Comparison of ENCODE assay signal across 24 cellular contexts in the genomic region with DNA sequence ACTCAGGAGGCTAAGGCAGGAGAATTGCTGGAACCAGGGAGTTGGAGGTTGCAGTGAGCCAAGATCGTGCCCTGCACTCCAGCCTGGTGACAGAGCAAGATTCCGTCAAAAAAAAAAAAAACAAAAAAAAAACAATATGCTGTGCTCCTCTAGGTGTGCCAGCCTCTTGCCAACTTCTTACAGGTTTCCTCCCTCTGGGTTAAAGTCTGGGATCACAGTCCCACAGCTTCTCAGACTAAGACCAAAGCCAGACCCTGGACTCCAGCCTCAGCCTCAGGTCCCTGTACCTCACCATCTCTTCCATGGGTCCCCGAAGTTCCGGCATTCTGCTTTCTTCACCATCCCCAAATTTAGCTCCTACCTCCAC.
DNase-seq lines count a peak whose midpoint lies in the region; TF ChIP-seq lines count a peak whose summit lies in the region.
"Had no signal": no experiment of that assay in that cellular context is flagged by ENCODE, and none has a peak within 500 bp of the region (broad histone marks: within the 10 kb centered on the region; RNA-seq: fewer than 3 reads in every experiment).

No MANE protein-coding gene starts in this region.

- no peaks in the 10 kb centered on the region for H3K79me2 ChIP-seq in MM.1S (ENCODE audit: low read length)

- H3K4me1 ChIP-seq in MM.1S (ENCODE audit: low read length) (no peaks in the 10 kb centered on the region), endodermal cell (ENCODE audit: control insufficient read depth, insufficient read depth, low read length) (no peaks in the 10 kb centered on the region), vagina (peaks cover 13% of the 10 kb centered on the region), mesenchymal stem cell (ENCODE audit: control insufficient read depth, insufficient read depth, low read depth, low read length) (no peaks in the 10 kb centered on the region)
- H3K4me1 ChIP-seq: breast epithelium, gastrocnemius medialis, thyroid gland had no signal

- H2BK15ac ChIP-seq in mesenchymal stem cell (ENCODE audit: low read depth, poor library complexity, severe bottlenecking): no peak overlapping the region

- H3K9me3 Mint-ChIP-seq in activated CD4-positive, alpha-beta T cell treated with anti-CD3 and anti-CD28 coated beads, Interleukin-2, amount 10 ng/mL, durations not matched to agents 24 days and 14 days: no peaks in the 10 kb centered on the region
- peaks cover 9% of the 10 kb centered on the region for H3K9me3 Mint-ChIP-seq in endodermal cell
- H3K9me3 Mint-ChIP-seq: activated T-cell treated with anti-CD3 and anti-CD28 coated beads, Interleukin-2, amount 50 U/mL, for 4 hours; effector memory CD8-positive, alpha-beta T cell had no signal

- no peak overlapping the region for H3K9ac ChIP-seq in MM.1S (ENCODE audit: low read length)
- H3K9ac ChIP-seq in endodermal cell (ENCODE audit: extremely low read depth, low read length, poor library complexity, severe bottlenecking): no peak overlapping the region
- H3K9ac ChIP-seq in mesenchymal stem cell (ENCODE audit: low read length): no peak overlapping the region

- 89 to 100% methylated on average over 1 to 4 of the region's 4 CpGs for WGBS in endodermal cell (ENCODE audit: insufficient coverage in 1 of 2, insufficient read length in 1 of 2), 2 experiments
- 89% methylated on average over 4 of the region's 4 CpGs for WGBS in mesenchymal stem cell

- TF ChIP-seq POLR2A in vagina (IDR thresholded peaks at IDR 0.05): no peak

- H4K8ac ChIP-seq in mesenchymal stem cell (ENCODE audit: low read length): no peak overlapping the region

- H2AK5ac ChIP-seq in mesenchymal stem cell (ENCODE audit: low read length, severe bottlenecking): no peak overlapping the region

- peak; percentile 22 for DNase-seq in activated CD4-positive, alpha-beta T cell treated with anti-CD3 and anti-CD28 coated beads, Interleukin-2, amount 10 ng/mL, durations not matched to agents 24 days and 14 days
- no peak for DNase-seq in activated CD4-positive, alpha-beta T cell treated with anti-CD3 and anti-CD28 coated beads, Interleukin-2, amount 50 U/mL, for 4 hours
- DNase-seq in MM.1S (no peak), endodermal cell (no peak), vagina (ENCODE audit: extremely low spot score in 2 of 2) (peak; percentile 2 to 56), hepatic stellate cell (ENCODE audit: low spot score) (no peak), mesenchymal stem cell (no peak), NCI-H526 treated with DMSO at 0.1 percent for 48 hours (lab: John Stamatoyannopoulos, UW) (no peak)
- DNase-seq: activated naive CD4-positive, alpha-beta T cell treated with Interleukin-2 at 50 U/mL for 16 hours; activated T-cell treated with anti-CD3 and anti-CD28 coated beads, Interleukin-2, amount 50 U/mL, for 4 hours; amygdala; effector memory CD8-positive, alpha-beta T cell; esophagus squamous epithelium; gastrocnemius medialis; GDM1; hypothalamus; NK-92 treated with Interleukin-12 subunit alpha and Interleukin-12 subunit beta, amount 100 ng/mL, for 24 hours; stimulated activated naive CD4-positive, alpha-beta T cell treated with Interleukin-2 at 50 U/mL for 16 hours; T-helper 1 cell; thyroid gland had no signal

- no peaks in the 10 kb centered on the region for H3K79me1 ChIP-seq in mesenchymal stem cell (replicated peaks; ENCODE audit: low read length, poor library complexity, severe bottlenecking)

- no peaks in the 10 kb centered on the region for H3K9me3 ChIP-seq in MM.1S (replicated peaks; ENCODE audit: insufficient read depth, low read length)
- peaks cover 11% of the 10 kb centered on the region for H3K9me3 ChIP-seq in endodermal cell (ENCODE audit: control insufficient read depth, low read length)
- H3K9me3 ChIP-seq in vagina: no peaks in the 10 kb centered on the region
- H3K9me3 ChIP-seq in mesenchymal stem cell (ENCODE audit: control insufficient read depth, low read length): peaks cover 14% of the 10 kb centered on the region
- H3K9me3 ChIP-seq: gastrocnemius medialis, thyroid gland had no signal

- H3K36me3 ChIP-seq in MM.1S (replicated peaks; ENCODE audit: insufficient read depth, low read length): no peaks in the 10 kb centered on the region
- no peaks in the 10 kb centered on the region for H3K36me3 ChIP-seq in endodermal cell (ENCODE audit: control insufficient read depth, insufficient read depth, low read length)
- H3K36me3 ChIP-seq in vagina: no peaks in the 10 kb centered on the region
- no peaks in the 10 kb centered on the region for H3K36me3 ChIP-seq in mesenchymal stem cell (ENCODE audit: control insufficient read depth in 1 of 2, insufficient read depth in 2 of 2, low read depth in 1 of 2, low read length in 2 of 2)
- H3K36me3 ChIP-seq: breast epithelium, esophagus squamous epithelium, gastrocnemius medialis, spleen, thyroid gland had no signal

- H3K23ac ChIP-seq in mesenchymal stem cell (ENCODE audit: low read length in 2 of 2): no peak overlapping the region

- H4K91ac ChIP-seq in mesenchymal stem cell (ENCODE audit: low read length): no peak overlapping the region

- peak overlapping the region; percentile 21; the same call in 1 of the 2 replicates for H3K4me2 ChIP-seq in MM.1S (ENCODE audit: low read depth, low read length)
- no peak overlapping the region for H3K4me2 ChIP-seq in mesenchymal stem cell (ENCODE audit: low read length, poor library complexity, severe bottlenecking)

- H3K9me2 ChIP-seq in MM.1S (replicated peaks; ENCODE audit: insufficient read depth, low read length): no peaks in the 10 kb centered on the region

- H3K4me3 ChIP-seq in MM.1S (ENCODE audit: low read length) (no peak overlapping the region), endodermal cell (ENCODE audit: low read length) (no peak overlapping the region), vagina (no peak overlapping the region), mesenchymal stem cell (ENCODE audit: insufficient read depth in 1 of 2, low read depth in 1 of 2, low read length in 2 of 2) (no peak overlapping the region)
- H3K4me3 ChIP-seq: breast epithelium, esophagus squamous epithelium, gastrocnemius medialis, thyroid gland had no signal

- H2BK5ac ChIP-seq in mesenchymal stem cell (ENCODE audit: low read depth, low read length, poor library complexity, severe bottlenecking): no peak overlapping the region

- H2BK12ac ChIP-seq in mesenchymal stem cell (ENCODE audit: low read length in 2 of 2): no peak overlapping the region

- H3K36me3 Mint-ChIP-seq in activated CD4-positive, alpha-beta T cell treated with anti-CD3 and anti-CD28 coated beads, Interleukin-2, amount 10 ng/mL, durations not matched to agents 24 days and 14 days (ENCODE audit: low read depth): no peaks in the 10 kb centered on the region
- no peaks in the 10 kb centered on the region for H3K36me3 Mint-ChIP-seq in endodermal cell (ENCODE audit: low read depth)
- H3K36me3 Mint-ChIP-seq: naive B cell had no signal

- H3F3A ChIP-seq in MM.1S (ENCODE audit: insufficient read depth, low read length): no peaks in the 10 kb centered on the region

- H2AFZ ChIP-seq in MM.1S (ENCODE audit: low read length) (no peak overlapping the region), mesenchymal stem cell (ENCODE audit: low read depth, low read length) (no peak overlapping the region)

- TF ChIP-seq CTCF in MM.1S (IDR thresholded peaks at IDR 0.05; ENCODE audit: low read length) (no peak), endodermal cell (conservative IDR thresholded peaks at IDR 0.05) (no peak), vagina (IDR thresholded peaks at IDR 0.05) (no peak)

- H3K27me3 Mint-ChIP-seq in activated CD4-positive, alpha-beta T cell treated with anti-CD3 and anti-CD28 coated beads, Interleukin-2, amount 10 ng/mL, durations not matched to agents 24 days and 14 days: peaks cover 29% of the 10 kb centered on the region
- H3K27me3 Mint-ChIP-seq in endodermal cell (ENCODE audit: insufficient read depth): peaks cover 39% of the 10 kb centered on the region

- H3K14ac ChIP-seq in mesenchymal stem cell (ENCODE audit: low read length in 2 of 2): no peak overlapping the region

- H3K4me3 Mint-ChIP-seq in activated CD4-positive, alpha-beta T cell treated with anti-CD3 and anti-CD28 coated beads, Interleukin-2, amount 10 ng/mL, durations not matched to agents 24 days and 14 days: no peak overlapping the region
- H3K4me3 Mint-ChIP-seq in endodermal cell: peak overlapping the region; percentile 5
- H3K4me3 Mint-ChIP-seq: activated T-cell treated with anti-CD3 and anti-CD28 coated beads, Interleukin-2, amount 50 U/mL, for 4 hours; effector memory CD8-positive, alpha-beta T cell had no signal

- H3K18ac ChIP-seq in mesenchymal stem cell (ENCODE audit: low read depth in 1 of 2, low read length in 2 of 2): no peak overlapping the region

- H3K27ac Mint-ChIP-seq in activated CD4-positive, alpha-beta T cell treated with anti-CD3 and anti-CD28 coated beads, Interleukin-2, amount 10 ng/mL, durations not matched to agents 24 days and 14 days: no peak overlapping the region
- H3K27ac Mint-ChIP-seq in endodermal cell: peak overlapping the region; percentile 19
- H3K27ac Mint-ChIP-seq: effector memory CD8-positive, alpha-beta T cell had no signal

- H3K27me3 ChIP-seq in MM.1S (replicated peaks; ENCODE audit: insufficient read depth, low read length) (peaks cover 4% of the 10 kb centered on the region; the same call in 1 of the 2 replicates), endodermal cell (ENCODE audit: control insufficient read depth, insufficient read depth, low read length, poor library complexity, severe bottlenecking) (no peaks in the 10 kb centered on the region), vagina (no peaks in the 10 kb centered on the region), mesenchymal stem cell (ENCODE audit: control insufficient read depth in 1 of 2, insufficient read depth in 1 of 2, low read length in 2 of 2) (peaks cover 30 to 51% of the 10 kb centered on the region in 2 experiments)
- H3K27me3 ChIP-seq: thyroid gland had no signal

- H3K27ac ChIP-seq in MM.1S (ENCODE audit: low read length) (no peak overlapping the region), endodermal cell (ENCODE audit: low read depth, low read length) (no peak overlapping the region), vagina (no peak overlapping the region), mesenchymal stem cell (ENCODE audit: low read length, poor library complexity, severe bottlenecking) (no peak overlapping the region)
- H3K27ac ChIP-seq: 22Rv1, breast epithelium, esophagus squamous epithelium, gastrocnemius medialis, thyroid gland had no signal

- H3K4me1 Mint-ChIP-seq in activated CD4-positive, alpha-beta T cell treated with anti-CD3 and anti-CD28 coated beads, Interleukin-2, amount 10 ng/mL, durations not matched to agents 24 days and 14 days: peaks cover 7% of the 10 kb centered on the region
- peaks cover 14% of the 10 kb centered on the region for H3K4me1 Mint-ChIP-seq in endodermal cell

- intact Hi-C loops in activated CD4-positive, alpha-beta T cell treated with anti-CD3 and anti-CD28 coated beads, Interleukin-2, amount 10 ng/mL, durations not matched to agents 24 days and 14 days (cut with micrococcal nuclease): loop anchor here (5.0 kb wide), 1 partner anchor 346 kb away; no protein-coding TSS in a partner anchor
- intact Hi-C loops in vagina (cut with DNase I): no loop called here

- no peak overlapping the region for H3K4ac ChIP-seq in mesenchymal stem cell (ENCODE audit: low read depth in 1 of 2, low read length in 2 of 2)

- no peaks in the 10 kb centered on the region for H4K20me1 ChIP-seq in MM.1S (ENCODE audit: insufficient read depth, low read length)

- H2BK120ac ChIP-seq in mesenchymal stem cell (ENCODE audit: low read depth, low read length): no peak overlapping the region

Comparison
In these comparisons a context has a peak if more than half of its experiments do, and no peak if none do; other contexts are left out.
1. DNase-seq: peak in activated CD4-positive, alpha-beta T cell treated with anti-CD3 and anti-CD28 coated beads, Interleukin-2, amount 10 ng/mL, durations not matched to agents 24 days and 14 days (single experiment) and vagina (2 of 2); none in activated CD4-positive, alpha-beta T cell treated with anti-CD3 and anti-CD28 coated beads, Interleukin-2, amount 50 U/mL, for 4 hours (0 of 2), MM.1S (single experiment), endodermal cell (single experiment), hepatic stellate cell (single experiment), mesenchymal stem cell (single experiment) and NCI-H526 treated with DMSO at 0.1 percent for 48 hours (single experiment).